In genomic region chr10:68599754-68600040, GRCh38 we compare ENCODE assay signal across 1 cellular context.
TF ChIP-seq lines count a peak whose summit lies in the region.

No MANE protein-coding gene starts in this region.

TF ChIP-seq in K562, 482 proteins besides CTCF, POLR2A, EP300 and RAD21 (continued from another document):
- no peak for TF ChIP-seq CLOCK (CRISPR knock-in tag; IDR thresholded peaks at IDR 0.05; ENCODE audit: borderline replicate concordance)
- no peak for TF ChIP-seq ZNF655 (CRISPR knock-in tag; IDR thresholded peaks at IDR 0.05)
- TF ChIP-seq REST (CRISPR knock-in tag; IDR thresholded peaks at IDR 0.05; ENCODE audit: low read depth) = no peak
- no peak for TF ChIP-seq EHMT2 (IDR thresholded peaks at IDR 0.05)
- 0 out of 4 replicates have a peak, but pooled peaks of 1 of the 2 experiments have one; percentile 2 for TF ChIP-seq NRF1 (conservative IDR thresholded peaks at IDR 0.05 in 1 of 2, IDR thresholded peaks at IDR 0.05 in 1 of 2)
